In genomic region chr2:9055471-9055870, GRCh38 we compare ENCODE assay signal across 1 cellular context.
TF ChIP-seq lines count a peak whose summit lies in the region.

No MANE protein-coding gene starts in this region.

TF ChIP-seq in GM12878, 131 proteins besides CTCF, POLR2A, EP300 and RAD21:
- peak in 1 of 2 experiments; percentile 93; a peak in 2 of 4 replicates for TF ChIP-seq ETV6 (conservative IDR thresholded peaks at IDR 0.05 in 1 of 2, IDR thresholded peaks at IDR 0.05 in 1 of 2; ENCODE audit: borderline replicate concordance in 1 of 2, low read depth in 1 of 2)
- no peak for TF ChIP-seq SIN3A (IDR thresholded peaks at IDR 0.05; ENCODE audit: low read depth, low read length)
- no peak for TF ChIP-seq HDGF (IDR thresholded peaks at IDR 0.05)
- TF ChIP-seq CBX3 (IDR thresholded peaks at IDR 0.05; ENCODE audit: borderline replicate concordance, low read depth), result no peak
- TF ChIP-seq SKIL (IDR thresholded peaks at IDR 0.05; ENCODE audit: low read depth, poor library complexity, severe bottlenecking), result no peak
- TF ChIP-seq EZH2 (IDR thresholded peaks at IDR 0.05; ENCODE audit: borderline replicate concordance, control insufficient read depth, low read depth, low read length), result no peak
- peak; percentile 57 for TF ChIP-seq IKZF1 (conservative IDR thresholded peaks at IDR 0.05)
- TF ChIP-seq KLF5 (IDR thresholded peaks at IDR 0.05; ENCODE audit: partially characterized antibody), result no peak
- no peak for TF ChIP-seq MEF2B (IDR thresholded peaks at IDR 0.05; ENCODE audit: partially characterized antibody, poor library complexity, severe bottlenecking)
- TF ChIP-seq, protein P1, sequence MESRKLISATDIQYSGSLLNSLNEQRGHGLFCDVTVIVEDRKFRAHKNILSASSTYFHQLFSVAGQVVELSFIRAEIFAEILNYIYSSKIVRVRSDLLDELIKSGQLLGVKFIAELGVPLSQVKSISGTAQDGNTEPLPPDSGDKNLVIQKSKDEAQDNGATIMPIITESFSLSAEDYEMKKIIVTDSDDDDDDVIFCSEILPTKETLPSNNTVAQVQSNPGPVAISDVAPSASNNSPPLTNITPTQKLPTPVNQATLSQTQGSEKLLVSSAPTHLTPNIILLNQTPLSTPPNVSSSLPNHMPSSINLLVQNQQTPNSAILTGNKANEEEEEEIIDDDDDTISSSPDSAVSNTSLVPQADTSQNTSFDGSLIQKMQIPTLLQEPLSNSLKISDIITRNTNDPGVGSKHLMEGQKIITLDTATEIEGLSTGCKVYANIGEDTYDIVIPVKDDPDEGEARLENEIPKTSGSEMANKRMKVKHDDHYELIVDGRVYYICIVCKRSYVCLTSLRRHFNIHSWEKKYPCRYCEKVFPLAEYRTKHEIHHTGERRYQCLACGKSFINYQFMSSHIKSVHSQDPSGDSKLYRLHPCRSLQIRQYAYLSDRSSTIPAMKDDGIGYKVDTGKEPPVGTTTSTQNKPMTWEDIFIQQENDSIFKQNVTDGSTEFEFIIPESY (IDR thresholded peaks at IDR 0.05), result no peak
- TF ChIP-seq IKZF2 (IDR thresholded peaks at IDR 0.05), result no peak
- TF ChIP-seq ZBTB11 (CRISPR knock-in tag; IDR thresholded peaks at IDR 0.05), result no peak
- no peak for TF ChIP-seq SRF (IDR thresholded peaks at IDR 0.05; ENCODE audit: low read depth in 2 of 2, low read length in 2 of 2)
- TF ChIP-seq PAX5 (IDR thresholded peaks at IDR 0.05; ENCODE audit: borderline replicate concordance, low read depth, low read length), result no peak
- no peak for TF ChIP-seq TCF12 (IDR thresholded peaks at IDR 0.05; ENCODE audit: low read depth, low read length)
